Comparison of ENCODE assay signal across 28 cellular contexts in genomic region chr5:45109062-45109461, GRCh38.
"Had no signal": no experiment of that assay in that cellular context is flagged by ENCODE, and none has a peak within 500 bp of the region (broad histone marks: within the 10 kb centered on the region; RNA-seq: fewer than 3 reads in every experiment).

No MANE protein-coding gene starts in this region.

- DNase-seq: activated CD4-positive, alpha-beta T cell treated with anti-CD3 and anti-CD28 coated beads for 36 hours; activated CD4-positive, alpha-beta T cell treated with anti-CD3 and anti-CD28 coated beads, Interleukin-2, amount 10 ng/mL, durations not matched to agents 7 days and 5 days; activated CD4-positive, alpha-beta T cell treated with anti-CD3 and anti-CD28 coated beads, Interleukin-2, amount 50 U/mL, for 48 hours; activated CD8-positive, alpha-beta T cell treated with anti-CD3 and anti-CD28 coated beads, Interleukin-2, amount 10 ng/mL, durations not matched to agents 7 days and 5 days; activated gamma-delta T cell; activated naive CD4-positive, alpha-beta T cell treated with Interleukin-2 at 50 U/mL for 16 hours; activated T-cell treated with anti-CD3 and anti-CD28 coated beads, Interleukin-2, amount 50 U/mL, for 24 hours; anterior cingulate cortex; caudate nucleus; cerebellar nuclear complex; MM.1S; MV-4-11; NCI-H1092; NCI-H1436 treated with DMSO at 0.1 percent for 48 hours; NCI-H1694 treated with DMSO at 0.1 percent for 48 hours; NCI-H2029; NCI-H446; NCI-H524; NCI-H69; NCI-H82; SHP77; SJCRH30; T1000; WERI-Rb-1 had no signal

- H3K27ac ChIP-seq: KMS-11, SJCRH30, SK-N-MC, WERI-Rb-1 had no signal

- ATAC-seq: activated CD4-positive, alpha-beta T cell treated with anti-CD3 and anti-CD28 coated beads for 36 hours; activated CD8-positive, alpha-beta T cell treated with anti-CD3 and anti-CD28 coated beads, Interleukin-2, amount 10 ng/mL, durations not matched to agents 7 days and 5 days; activated naive CD4-positive, alpha-beta T cell treated with anti-CD3 and anti-CD28 coated beads, Interleukin-2, amount 50 U/mL, for 72 hours; Panc1 had no signal

- H3K4me3 ChIP-seq: SJCRH30, SK-N-MC had no signal

- H3K9ac ChIP-seq: KMS-11 had no signal

- H3K4me1 ChIP-seq: SJCRH30 had no signal

- H3K4me2 ChIP-seq: KMS-11 had no signal

- H3K9me3 ChIP-seq: SJCRH30 had no signal

- H3K36me3 ChIP-seq: SJCRH30, WERI-Rb-1 had no signal

- H3K27me3 ChIP-seq: SJCRH30 had no signal
